11 cellular contexts compared by ENCODE assay signal in the genomic region with DNA sequence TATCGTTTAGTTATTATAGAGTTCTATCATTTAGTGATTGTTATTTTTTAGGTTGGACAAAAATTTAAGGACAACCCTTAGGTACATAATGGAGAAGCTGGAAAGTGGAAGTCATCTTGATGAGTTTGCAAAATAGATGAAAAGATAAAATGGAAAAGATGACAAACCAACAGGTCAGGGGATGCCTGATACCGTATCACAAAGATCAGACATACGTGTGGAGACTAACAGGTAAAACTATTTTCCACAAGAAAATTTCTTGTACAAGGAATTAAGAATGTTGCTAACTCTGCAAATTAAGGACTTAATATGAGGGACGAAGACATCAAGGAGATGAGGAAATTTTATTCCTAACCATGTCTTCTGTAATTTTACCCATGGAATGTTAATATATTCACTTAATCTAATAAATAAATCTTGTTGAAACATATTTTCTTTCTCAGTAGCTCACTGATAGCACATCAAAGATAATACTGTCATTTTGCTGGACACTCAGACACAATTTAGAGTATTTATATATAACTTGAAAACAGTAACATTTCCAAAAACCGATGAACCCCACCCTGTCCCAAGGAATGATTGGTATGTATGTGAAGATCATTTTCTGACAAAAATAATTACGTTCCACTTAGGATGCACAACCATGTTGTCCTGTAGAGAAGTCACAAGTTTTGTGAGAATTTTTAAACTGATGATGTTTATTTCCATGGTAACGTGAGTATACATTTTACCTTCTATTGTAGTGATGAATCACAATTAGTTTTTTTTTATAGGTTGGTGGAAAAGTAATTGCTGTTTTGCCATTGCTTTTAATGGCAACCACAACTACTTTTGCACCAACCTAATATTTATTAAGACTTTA. TPM values are rescaled to one million over a fixed set of nuclear protein-coding genes. Genes with fewer than 3 reads are reported as not detected.
DNase-seq lines count a peak whose midpoint lies in the region; ATAC-seq and TF ChIP-seq lines count a peak whose summit lies in the region.
"Had no signal": no experiment of that assay in that cellular context is flagged by ENCODE, and none has a peak within 500 bp of the region (broad histone marks: within the 10 kb centered on the region; RNA-seq: fewer than 3 reads in every experiment).

No MANE protein-coding gene starts in this region.

- intact Hi-C loops in lower lobe of right lung (cut with DNase I) = no loop called here

- H3K27me3 ChIP-seq in lower lobe of right lung (ENCODE audit: low read depth) (peaks cover 6% of the 10 kb centered on the region), thoracic aorta (replicated peaks; ENCODE audit: insufficient read depth) (no peaks in the 10 kb centered on the region)

- H3K36me3 ChIP-seq in lower lobe of right lung (no peaks in the 10 kb centered on the region), thoracic aorta (no peaks in the 10 kb centered on the region)

- ATAC-seq in lower lobe of right lung = no peak
- no peak for ATAC-seq in thoracic aorta (ENCODE audit: insufficient number of reproducible peaks, low FRiP score, low read depth)
- ATAC-seq in HG03469 (IDR thresholded peaks at IDR 0.05; ENCODE audit: unreplicated experiment) = no peak

- H3K4me1 ChIP-seq in lower lobe of right lung = no peaks in the 10 kb centered on the region
- H3K4me1 ChIP-seq in thoracic aorta (ENCODE audit: control insufficient read depth in 1 of 2, low read depth in 2 of 2) = peaks cover 15 to 33% of the 10 kb centered on the region in 2 donors

- peak; percentile 26 for DNase-seq in LHCN-M2 (ENCODE audit: low read depth)
- peak; percentile 25 for DNase-seq in cerebellar cortex (ENCODE audit: low spot score)
- no peak for DNase-seq in lower lobe of right lung
- no peak for DNase-seq in thoracic aorta (ENCODE audit: low spot score)
- DNase-seq in Ammon's horn (ENCODE audit: low spot score) = no peak
- no peak for DNase-seq in SIG-M5 (lab: John Stamatoyannopoulos, UW)
- no peak for DNase-seq in A172 (ENCODE audit: low spot score)
- DNase-seq: NCI-H446 treated with DMSO at 0.1 percent for 48 hours had no signal

- H3K4me3 ChIP-seq in lower lobe of right lung (peak overlapping the region; percentile 76), thoracic aorta (peak overlapping the region; percentile 83)

- peak overlapping the region; percentile 88 for H3K27ac ChIP-seq in lower lobe of right lung
- peak overlapping the region; percentile 87 to 91 for H3K27ac ChIP-seq in thoracic aorta

- no peak for TF ChIP-seq CTCF in lower lobe of right lung (IDR thresholded peaks at IDR 0.05)
- no peak for TF ChIP-seq CTCF in thoracic aorta (IDR thresholded peaks at IDR 0.05)

- H3K9me3 ChIP-seq in lower lobe of right lung = no peaks in the 10 kb centered on the region
- H3K9me3 ChIP-seq in thoracic aorta = no peaks in the 10 kb centered on the region

RNA-seq across cellular contexts. Expression of a gene that starts 2.6 kb away (rescaled TPM):
- total RNA-seq in LHCN-M2 (2014; rRNA removed) = 3.3 and 4.4 TPM in 2 replicates
- 2.2 TPM for polyA plus RNA-seq in LHCN-M2 (2012)
- 29.2 TPM for total RNA-seq in lower lobe of right lung
- 10 to 100 TPM; 10.3 to 14.7 TPM for total RNA-seq in thoracic aorta
- total RNA-seq in A172 (2014; rRNA removed; shearing (Covaris generic)) = 4.9 and 6.6 TPM in 2 replicates
- total RNA-seq: activated T-helper 1 cell treated with anti-CD3 and anti-CD28 coated beads, Interleukin-12 subunit alpha, Interleukin-12 subunit beta, Interleukin-2, Interleukin-4 antibody, amounts not matched to agents 30 ng/mL and 10 ng/mL and 1 ng/mL, durations not matched to agents 14 hours and 24 hours and 36 hours; G401 had no signal

Comparison
In these comparisons a context has a peak if more than half of its experiments do, and no peak if none do; other contexts are left out.
1. DNase-seq: peak in LHCN-M2 (single experiment) and cerebellar cortex (single experiment); none in lower lobe of right lung (single experiment), thoracic aorta (single experiment), Ammon's horn (single experiment), SIG-M5 (single experiment) and A172 (single experiment).